Comparison of ENCODE assay signal across 10 cellular contexts in the genomic region with DNA sequence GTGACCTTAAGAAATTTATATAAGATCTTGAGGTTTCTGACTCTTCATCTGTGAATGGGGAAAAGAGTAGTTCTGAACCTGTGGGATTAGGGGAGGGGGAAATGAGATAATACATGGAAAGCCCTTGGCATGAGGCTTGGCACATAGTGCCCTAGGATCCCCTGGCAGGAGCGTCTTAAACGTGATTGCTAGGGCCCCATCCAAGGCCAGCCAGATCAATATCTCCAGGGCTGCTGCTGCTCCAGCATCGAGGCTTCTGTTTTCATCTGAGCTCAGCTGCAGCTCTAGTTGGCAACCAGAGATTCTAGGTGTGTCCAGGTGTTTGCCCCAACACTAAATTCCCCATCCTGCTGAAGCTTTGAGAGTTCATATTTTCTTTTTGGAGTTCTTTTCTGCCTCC.
A peak's percentile ranks its signal among the peaks of the same experiment; 100 is the strongest.
DNase-seq lines count a peak whose midpoint lies in the region; ATAC-seq and TF ChIP-seq lines count a peak whose summit lies in the region.
"Had no signal": no experiment of that assay in that cellular context is flagged by ENCODE, and none has a peak within 500 bp of the region (broad histone marks: within the 10 kb centered on the region; RNA-seq: fewer than 3 reads in every experiment).

No MANE protein-coding gene starts in this region.

- TF ChIP-seq POLR2A in heart left ventricle (IDR thresholded peaks at IDR 0.05) (no peak), transverse colon (IDR thresholded peaks at IDR 0.05) (no peak)

- H3K4me1 ChIP-seq in heart left ventricle, result peaks cover 0 to 84% (median 52%) of the 10 kb centered on the region in 12 donors
- H3K4me1 ChIP-seq in ascending aorta, result peaks cover 31 to 46% of the 10 kb centered on the region in 2 donors
- peaks cover 21 to 24% of the 10 kb centered on the region in 2 donors for H3K4me1 ChIP-seq in mucosa of rectum (ENCODE audit: control insufficient read depth in 2 of 2, insufficient read depth in 2 of 2, low read length in 2 of 2)
- H3K4me1 ChIP-seq in transverse colon, result peaks cover 21 to 64% (median 38%) of the 10 kb centered on the region in 4 donors
- H3K4me1 ChIP-seq: SJCRH30 had no signal

- H3K4me3 ChIP-seq in heart left ventricle (no peak overlapping the region), ascending aorta (no peak overlapping the region), mucosa of rectum (ENCODE audit: low read length in 2 of 2) (no peak overlapping the region), transverse colon (no peak overlapping the region)
- H3K4me3 ChIP-seq: SJCRH30 had no signal

- H3K36me3 ChIP-seq in heart left ventricle (no peaks in the 10 kb centered on the region), ascending aorta (no peaks in the 10 kb centered on the region), mucosa of rectum (ENCODE audit: control insufficient read depth in 2 of 2, insufficient read depth in 2 of 2, low read length in 2 of 2) (no peaks in the 10 kb centered on the region), transverse colon (no peaks in the 10 kb centered on the region)
- H3K36me3 ChIP-seq: SJCRH30 had no signal

- H3K9me3 ChIP-seq in heart left ventricle, result no peaks in the 10 kb centered on the region
- H3K9me3 ChIP-seq in ascending aorta, result peaks cover 0 to 4% of the 10 kb centered on the region in 2 donors
- no peaks in the 10 kb centered on the region for H3K9me3 ChIP-seq in mucosa of rectum (ENCODE audit: control insufficient read depth in 2 of 2, low read length in 2 of 2)
- H3K9me3 ChIP-seq in transverse colon, result no peaks in the 10 kb centered on the region
- H3K9me3 ChIP-seq: SJCRH30 had no signal

- ATAC-seq in heart left ventricle (no peak), GM19467 (IDR thresholded peaks at IDR 0.05; ENCODE audit: unreplicated experiment) (no peak), GM21529 (IDR thresholded peaks at IDR 0.05; ENCODE audit: unreplicated experiment) (no peak)

- DNase-seq in heart left ventricle (no peak), cardiac septum (ENCODE audit: low spot score) (no peak), ascending aorta (ENCODE audit: low spot score in 2 of 2) (no peak), transverse colon (no peak), DMS53 treated with DMSO at 0.1 percent for 48 hours (lab: John Stamatoyannopoulos, UW; ENCODE audit: unreplicated experiment) (no peak)
- DNase-seq: NCI-H1417 treated with DMSO at 0.1 percent for 48 hours, SJCRH30 had no signal

- intact Hi-C loops in heart left ventricle (cut with DNase I), result loop anchor here in 4 of 10 donors (5.0 kb wide), 3 partner anchors 41 to 174 kb away; a partner anchor contains a TSS
- intact Hi-C loops in cardiac septum (cut with DNase I), result loop anchor here (5.0 kb wide), 2 partner anchors 36 to 79 kb away; a partner anchor contains a TSS
- intact Hi-C loops in ascending aorta (cut with DNase I), result loop anchor here (1.0 kb wide), 1 partner anchor 12 kb away; no protein-coding TSS in a partner anchor
- intact Hi-C loops in transverse colon (cut with DNase I; ENCODE audit: low total_unique reads), result loop anchor here (5.0 kb wide), 1 partner anchor 79 kb away; a partner anchor contains a TSS

- 60 to 76% (median 72%) methylated on average over 3 of the region's 3 CpGs for WGBS in heart left ventricle, 4 donors
- WGBS in transverse colon (ENCODE audit: low coverage in 1 of 2), 2 donors, result 57 to 58% methylated on average over 3 of the region's 3 CpGs

- H3K27ac ChIP-seq in heart left ventricle (peak overlapping the region in 11 of 12 donors; percentile 60 to 97 (median 90)), ascending aorta (peak overlapping the region; percentile 94 to 98), mucosa of rectum (ENCODE audit: low read depth in 2 of 2, low read length in 2 of 2) (peak overlapping the region; percentile 89 to 90), transverse colon (peak overlapping the region; percentile 88 to 93 (median 91))
- H3K27ac ChIP-seq: SJCRH30 had no signal

- no peaks in the 10 kb centered on the region for H3K27me3 ChIP-seq in heart left ventricle
- H3K27me3 ChIP-seq in ascending aorta, result no peaks in the 10 kb centered on the region
- no peaks in the 10 kb centered on the region for H3K27me3 ChIP-seq in mucosa of rectum (ENCODE audit: control insufficient read depth in 2 of 2, insufficient read depth in 2 of 2, low read length in 2 of 2)
- H3K27me3 ChIP-seq in transverse colon, result no peaks in the 10 kb centered on the region
- H3K27me3 ChIP-seq: SJCRH30 had no signal

- no peak for TF ChIP-seq EP300 in transverse colon (IDR thresholded peaks at IDR 0.05; ENCODE audit: low read depth)

- in situ Hi-C loops in transverse colon (cut with MboI; ENCODE audit: low pct_ligation_motif_present in 1 of 4, low pct_unique_long_range_greater_than_20kb in 1 of 4, low sequenced_read_pairs in 3 of 4), result no loop called here

- H3K9ac ChIP-seq in mucosa of rectum (ENCODE audit: low read depth in 1 of 2, low read length in 2 of 2), result no peak overlapping the region

- no peak for TF ChIP-seq CTCF in heart left ventricle (IDR thresholded peaks at IDR 0.05)
- no peak for TF ChIP-seq CTCF in ascending aorta (IDR thresholded peaks at IDR 0.05)
- TF ChIP-seq CTCF in transverse colon (IDR thresholded peaks at IDR 0.05), result no peak
